Comparison of ENCODE assay signal across 26 cellular contexts in genomic region chr4:136551753-136552152, GRCh38.
"Had no signal": no experiment of that assay in that cellular context is flagged by ENCODE, and none has a peak within 500 bp of the region (broad histone marks: within the 10 kb centered on the region; RNA-seq: fewer than 3 reads in every experiment).

No MANE protein-coding gene starts in this region.

- H3K27me3 ChIP-seq: stomach, suprapubic skin, testis, thyroid gland, tibial artery, tibial nerve, transverse colon, upper lobe of left lung, upper lobe of right lung, uterus, vagina had no signal

- DNase-seq: stimulated activated CD4-positive, alpha-beta T cell treated with anti-CD3 and anti-CD28 coated beads, Interleukin-2, amount 100 ng/mL, for 48 hours; stimulated activated CD4-positive, alpha-beta T cell treated with anti-CD3 and anti-CD28 coated beads, Interleukin-4, amount 100 ng/mL, for 1 hour; stimulated activated CD4-positive, alpha-beta T cell treated with anti-CD3 and anti-CD28 coated beads, Interleukin-4, amount 100 ng/mL, for 24 hours; stimulated activated CD4-positive, alpha-beta T cell treated with anti-CD3 and anti-CD28 coated beads, Interleukin-4, amount 100 ng/mL, for 4 hours; stimulated activated CD8-positive, alpha-beta memory T cell treated with anti-CD3 and anti-CD28 coated beads, Interleukin-4, amount 100 ng/mL, for 48 hours; stimulated activated naive B cell treated with anti-CD40 and anti-IgM and Interleukin-4, amounts not matched to agents 10 μg/mL and 1 μg/mL and 100 μg/mL, for 72 hours; stimulated activated naive CD4-positive, alpha-beta T cell; stimulated activated naive CD4-positive, alpha-beta T cell treated with Interleukin-2 at 50 U/mL for 16 hours; stimulated activated naive CD8-positive, alpha-beta T cell treated with anti-CD3 and anti-CD28 coated beads, Interleukin-15, amount 100 ng/mL, for 72 hours; stimulated activated naive CD8-positive, alpha-beta T cell treated with anti-CD3 and anti-CD28 coated beads, Interleukin-15, Interleukin-2, amounts not matched to agents 100 U/mL and 50 U/mL, for 24 hours; stomach; substantia nigra; testis; thyroid gland; tibial artery; transverse colon; trophoblast cell; upper lobe of left lung; upper lobe of right lung; uterus had no signal

- H3K4me3 ChIP-seq: stomach, suprapubic skin, testis, thoracic aorta, thyroid gland, tibial artery, tibial nerve, transverse colon, upper lobe of left lung, upper lobe of right lung, uterus, vagina had no signal

- H3K27ac ChIP-seq: stomach, suprapubic skin, testis, thoracic aorta, thyroid gland, tibial artery, tibial nerve, transverse colon, upper lobe of left lung, upper lobe of right lung, uterus, vagina had no signal

- H3K9me3 ChIP-seq: stomach, suprapubic skin, testis, thoracic aorta, thyroid gland, tibial artery, tibial nerve, transverse colon, upper lobe of left lung, upper lobe of right lung, uterus, vagina had no signal

- ATAC-seq: stimulated activated effector memory CD8-positive, alpha-beta T cell treated with anti-CD3 and anti-CD28 coated beads, Interleukin-12 subunit alpha, Interleukin-12 subunit beta, amount 100 ng/mL, for 72 hours; stimulated activated memory B cell treated with anti-CD40 and anti-IgM and Interleukin-4, amounts not matched to agents 10 μg/mL and 1 μg/mL and 100 μg/mL, for 72 hours; stimulated activated naive B cell treated with anti-CD40 and anti-IgM and Interleukin-4, amounts not matched to agents 10 μg/mL and 1 μg/mL and 100 μg/mL, for 72 hours; stimulated activated naive CD8-positive, alpha-beta T cell treated with anti-CD3 and anti-CD28 coated beads, Interleukin-15, amount 100 ng/mL, for 72 hours; stimulated activated naive CD8-positive, alpha-beta T cell treated with anti-CD3 and anti-CD28 coated beads, Interleukin-15, Interleukin-2, amounts not matched to agents 100 U/mL and 50 U/mL, for 24 hours; upper lobe of right lung had no signal

- H3K36me3 ChIP-seq: stomach, suprapubic skin, thoracic aorta, thyroid gland, tibial artery, tibial nerve, transverse colon, upper lobe of left lung, upper lobe of right lung, uterus, vagina had no signal

- H3K4me1 ChIP-seq: stomach, suprapubic skin, testis, thyroid gland, tibial artery, tibial nerve, transverse colon, upper lobe of left lung, upper lobe of right lung, uterus, vagina had no signal
